In the genomic region with DNA sequence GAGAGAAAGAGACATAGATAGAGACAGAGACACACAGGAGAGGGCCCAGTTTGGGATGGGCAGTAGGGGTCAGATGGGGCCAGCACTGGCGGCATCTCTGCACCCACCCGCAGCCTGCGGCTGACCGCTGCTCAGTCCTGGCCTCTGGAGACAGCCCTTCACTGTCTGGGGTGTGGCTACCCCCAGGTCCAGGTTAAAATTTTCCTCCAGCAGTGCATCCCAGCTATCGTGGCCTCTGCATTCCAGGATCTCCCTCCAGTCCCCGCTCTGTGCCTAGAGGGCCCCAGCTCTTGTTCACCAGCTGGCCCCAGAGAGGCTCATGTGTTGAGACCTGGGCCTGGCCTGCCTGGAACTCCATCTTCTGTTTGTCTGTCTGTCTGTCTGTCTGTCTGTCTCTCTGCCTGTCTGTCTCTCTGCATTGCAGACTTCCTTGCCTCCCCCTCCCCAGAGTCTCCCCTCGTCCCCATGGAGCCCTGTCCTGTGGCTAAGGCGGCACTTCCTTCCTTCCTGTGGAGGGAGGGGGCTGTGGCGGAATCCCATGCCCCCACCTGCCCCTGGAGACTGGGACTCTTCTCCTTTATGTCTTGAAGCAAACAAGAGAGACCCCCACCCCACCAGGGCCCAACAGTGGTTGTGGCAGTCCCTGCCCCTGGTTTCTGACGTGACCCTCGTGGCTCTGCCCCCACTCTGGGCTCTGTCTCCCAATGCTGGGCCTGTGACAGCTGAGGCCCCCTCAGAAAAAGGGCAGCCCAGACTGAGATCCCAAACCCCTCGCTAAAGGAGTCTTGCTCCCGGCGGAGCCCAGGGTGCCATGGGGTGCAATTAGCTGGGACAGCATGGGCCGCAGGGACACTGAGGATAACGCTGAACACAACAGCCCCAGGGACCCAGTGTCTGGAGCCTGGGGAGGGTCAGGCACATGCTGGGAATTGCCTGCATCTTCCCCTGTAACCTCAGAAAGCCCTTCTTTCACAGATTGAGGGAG, we compare ENCODE assay signal across 19 cellular contexts.
"Had no signal": no experiment of that assay in that cellular context is flagged by ENCODE, and none has a peak within 500 bp of the region (broad histone marks: within the 10 kb centered on the region; RNA-seq: fewer than 3 reads in every experiment).

No MANE protein-coding gene starts in this region.

- H3K27me3 ChIP-seq: foreskin keratinocyte, hepatocyte, ovary had no signal

- DNase-seq: activated CD4-positive, alpha-beta memory T cell treated with anti-CD3 and anti-CD28 coated beads, Interleukin-2, amount 10 ng/mL, durations not matched to agents 7 days and 5 days; activated CD4-positive, alpha-beta T cell treated with anti-CD3 and anti-CD28 coated beads for 48 hours; activated CD4-positive, CD25-positive, alpha-beta regulatory T cell; activated CD8-positive, alpha-beta memory T cell treated with anti-CD3 and anti-CD28 coated beads, Interleukin-2, amount 10 ng/mL, durations not matched to agents 7 days and 5 days; activated naive CD4-positive, alpha-beta T cell treated with anti-CD3 and anti-CD28 coated beads, Interleukin-2, amount 50 U/mL, for 16 hours; adrenal gland; foreskin keratinocyte; mammary epithelial cell; ovary; stimulated activated CD8-positive, alpha-beta memory T cell treated with anti-CD3 and anti-CD28 coated beads, Interleukin-4, amount 100 ng/mL, for 48 hours; stimulated activated naive CD8-positive, alpha-beta T cell treated with anti-CD3 and anti-CD28 coated beads, Interleukin-15, Interleukin-2, amounts not matched to agents 100 U/mL and 50 U/mL, for 24 hours; substantia nigra; T-helper 1 cell; T-helper 9 cell had no signal

- H3K27ac ChIP-seq: adrenal gland, cardiac muscle cell, foreskin keratinocyte, hepatocyte, ovary, tibial artery had no signal

- H3K4me1 ChIP-seq: adrenal gland, foreskin keratinocyte had no signal

- H3K9me3 ChIP-seq: adrenal gland, ovary, tibial artery had no signal

- H3K4me2 ChIP-seq: hepatocyte had no signal

- H3K79me2 ChIP-seq: hepatocyte had no signal

- H3K36me3 ChIP-seq: adrenal gland, cardiac muscle cell, ovary, tibial artery had no signal

- H3K4me3 ChIP-seq: adrenal gland, cardiac muscle cell, hepatocyte, ovary, tibial artery had no signal

- H2AFZ ChIP-seq: hepatocyte had no signal

- ATAC-seq: activated CD8-positive, alpha-beta memory T cell treated with anti-CD3 and anti-CD28 coated beads, Interleukin-2, amount 10 ng/mL, durations not matched to agents 7 days and 5 days; foreskin keratinocyte; left colon; stimulated activated naive CD8-positive, alpha-beta T cell treated with anti-CD3 and anti-CD28 coated beads, Interleukin-15, Interleukin-2, amounts not matched to agents 100 U/mL and 50 U/mL, for 24 hours had no signal

- FAIRE-seq: urothelium cell line had no signal
